In genomic region chr4:80042821-80043220, GRCh38 we compare ENCODE assay signal across 26 cellular contexts.
"Had no signal": no experiment of that assay in that cellular context is flagged by ENCODE, and none has a peak within 500 bp of the region (broad histone marks: within the 10 kb centered on the region; RNA-seq: fewer than 3 reads in every experiment).

No MANE protein-coding gene starts in this region.

- H3K9me3 ChIP-seq: MG63 had no signal

- ATAC-seq: HepG2 had no signal

- H3K36me3 ChIP-seq: adrenal gland, MG63 had no signal

- H3K9me3 Mint-ChIP-seq: activated B cell treated with CpG ODN at 0.5 μM for 24 hours; activated CD4-positive, alpha-beta memory T cell treated with anti-CD3 and anti-CD28 coated beads for 36 hours; activated naive CD8-positive, alpha-beta T cell treated with anti-CD3 and anti-CD28 coated beads for 36 hours had no signal

- H3K4me3 ChIP-seq: adrenal gland, MG63 had no signal

- H3K4me1 Mint-ChIP-seq: activated CD4-positive, alpha-beta T cell treated with anti-CD3 and anti-CD28 coated beads, Interleukin-2, amount 10 ng/mL, durations not matched to agents 7 days and 5 days; activated naive CD8-positive, alpha-beta T cell treated with anti-CD3 and anti-CD28 coated beads for 36 hours had no signal

- H3K27ac Mint-ChIP-seq: activated B cell treated with CpG ODN at 0.5 μM for 24 hours; activated CD4-positive, alpha-beta T cell treated with anti-CD3 and anti-CD28 coated beads, Interleukin-2, amount 10 ng/mL, durations not matched to agents 7 days and 5 days; activated naive CD4-positive, alpha-beta T cell treated with anti-CD3 and anti-CD28 coated beads, Interleukin-2, amount 10 ng/mL, durations not matched to agents 7 days and 5 days; activated naive CD8-positive, alpha-beta T cell treated with anti-CD3 and anti-CD28 coated beads for 36 hours; activated T-helper 2 cell treated with anti-CD3 and anti-CD28 coated beads, Interferon-gamma antibody, Interleukin-2, Interleukin-4, amounts not matched to agents 10 μg/mL and 5 μg/mL and 100 μg/mL, durations not matched to agents 14 hours and 24 hours and 36 hours had no signal

- H3K27me3 ChIP-seq: adrenal gland, MG63 had no signal

- H3K27me3 Mint-ChIP-seq: activated B cell treated with CpG ODN at 0.5 μM for 24 hours; activated CD4-positive, alpha-beta memory T cell treated with anti-CD3 and anti-CD28 coated beads for 36 hours; activated CD4-positive, alpha-beta T cell treated with anti-CD3 and anti-CD28 coated beads, Interleukin-2, amount 10 ng/mL, durations not matched to agents 7 days and 5 days; activated naive CD4-positive, alpha-beta T cell treated with anti-CD3 and anti-CD28 coated beads, Interleukin-2, amount 10 ng/mL, durations not matched to agents 7 days and 5 days; activated naive CD8-positive, alpha-beta T cell treated with anti-CD3 and anti-CD28 coated beads for 36 hours had no signal

- DNase-seq: activated B cell treated with CpG ODN at 0.5 μM for 24 hours; activated CD4-positive, alpha-beta memory T cell treated with anti-CD3 and anti-CD28 coated beads for 36 hours; activated CD4-positive, alpha-beta T cell treated with anti-CD3 and anti-CD28 coated beads, Interleukin-2, amount 10 ng/mL, durations not matched to agents 7 days and 5 days; activated CD8-positive, alpha-beta memory T cell treated with anti-CD3 and anti-CD28 coated beads for 24 hours; activated gamma-delta T cell treated with Interleukin-2 at 50 U/mL for 16 hours; activated naive CD4-positive, alpha-beta T cell treated with anti-CD3 and anti-CD28 coated beads, Interleukin-2, amount 10 ng/mL, durations not matched to agents 7 days and 5 days; activated naive CD8-positive, alpha-beta T cell treated with anti-CD3 and anti-CD28 coated beads for 36 hours; activated T-cell treated with anti-CD3 and anti-CD28 coated beads, Interleukin-2, amount 50 U/mL, for 48 hours; anterior cingulate cortex; MG63; MV-4-11; NCI-H1092 treated with DMSO at 0.1 percent for 48 hours; NCI-H1417 treated with DMSO at 0.1 percent for 48 hours; NCI-H1694; NCI-H2029; NCI-H2107; NCI-H2171 treated with DMSO at 0.1 percent for 48 hours; NCI-H345; NCI-H510A; NCI-H69; SIG-M5; T-helper 2 cell; T1000 had no signal

- H3K4me3 Mint-ChIP-seq: activated B cell treated with CpG ODN at 0.5 μM for 24 hours; activated CD4-positive, alpha-beta memory T cell treated with anti-CD3 and anti-CD28 coated beads for 36 hours; activated CD4-positive, alpha-beta T cell treated with anti-CD3 and anti-CD28 coated beads, Interleukin-2, amount 10 ng/mL, durations not matched to agents 7 days and 5 days; activated naive CD4-positive, alpha-beta T cell treated with anti-CD3 and anti-CD28 coated beads, Interleukin-2, amount 10 ng/mL, durations not matched to agents 7 days and 5 days; activated naive CD8-positive, alpha-beta T cell treated with anti-CD3 and anti-CD28 coated beads for 36 hours had no signal
